Comparison of ENCODE assay signal across 28 cellular contexts in genomic region chr12:20476551-20476950, GRCh38.
"Had no signal": no experiment of that assay in that cellular context is flagged by ENCODE, and none has a peak within 500 bp of the region (broad histone marks: within the 10 kb centered on the region; RNA-seq: fewer than 3 reads in every experiment).

No MANE protein-coding gene starts in this region.

- H3K27ac ChIP-seq: cardiac muscle cell, Peyer's patch, RWPE1, SJCRH30, WERI-Rb-1 had no signal

- H3K4me3 ChIP-seq: cardiac muscle cell, Peyer's patch, SJCRH30 had no signal

- H3K36me3 Mint-ChIP-seq: activated naive CD4-positive, alpha-beta T cell treated with anti-CD3 and anti-CD28 coated beads, Interleukin-2, amount 50 U/mL, for 72 hours had no signal

- H3K27ac Mint-ChIP-seq: activated CD8-positive, alpha-beta T cell treated with anti-CD3 and anti-CD28 coated beads, Interleukin-2, amount 10 ng/mL, durations not matched to agents 7 days and 5 days; activated naive CD4-positive, alpha-beta T cell treated with anti-CD3 and anti-CD28 coated beads, Interleukin-2, amount 50 U/mL, for 72 hours; activated naive CD8-positive, alpha-beta T cell treated with anti-CD3 and anti-CD28 coated beads, Interleukin-2, amount 50 U/mL, for 24 hours had no signal

- H3K9me3 Mint-ChIP-seq: activated naive CD4-positive, alpha-beta T cell treated with anti-CD3 and anti-CD28 coated beads, Interleukin-2, amount 50 U/mL, for 72 hours; activated naive CD8-positive, alpha-beta T cell treated with anti-CD3 and anti-CD28 coated beads, Interleukin-2, amount 50 U/mL, for 24 hours had no signal

- H3K4me1 ChIP-seq: Peyer's patch, SJCRH30 had no signal

- H3K36me3 ChIP-seq: brain microvascular endothelial cell, cardiac muscle cell, Peyer's patch, SJCRH30, WERI-Rb-1 had no signal

- H3K27me3 ChIP-seq: brain microvascular endothelial cell, cardiac muscle cell, Peyer's patch, SJCRH30 had no signal

- H3K4me3 Mint-ChIP-seq: activated CD8-positive, alpha-beta T cell treated with anti-CD3 and anti-CD28 coated beads, Interleukin-2, amount 10 ng/mL, durations not matched to agents 7 days and 5 days; activated naive CD8-positive, alpha-beta T cell treated with anti-CD3 and anti-CD28 coated beads, Interleukin-2, amount 50 U/mL, for 24 hours had no signal

- H3K4me1 Mint-ChIP-seq: activated naive CD8-positive, alpha-beta T cell treated with anti-CD3 and anti-CD28 coated beads, Interleukin-2, amount 50 U/mL, for 24 hours had no signal

- H3K27me3 Mint-ChIP-seq: activated naive CD8-positive, alpha-beta T cell treated with anti-CD3 and anti-CD28 coated beads, Interleukin-2, amount 50 U/mL, for 24 hours had no signal

- DNase-seq: activated CD4-positive, alpha-beta T cell treated with anti-CD3 and anti-CD28 coated beads for 4 hours; activated CD4-positive, alpha-beta T cell treated with anti-CD3 and anti-CD28 coated beads, Interleukin-2, amount 50 U/mL, for 4 hours; activated CD8-positive, alpha-beta memory T cell treated with anti-CD3 and anti-CD28 coated beads, Interleukin-2, amount 50 U/mL, for 48 hours; activated CD8-positive, alpha-beta T cell treated with anti-CD3 and anti-CD28 coated beads, Interleukin-2, amount 10 ng/mL, durations not matched to agents 7 days and 5 days; activated naive CD4-positive, alpha-beta T cell treated with Interleukin-2 at 50 U/mL for 16 hours; activated naive CD8-positive, alpha-beta T cell treated with anti-CD3 and anti-CD28 coated beads, Interleukin-2, amount 50 U/mL, for 24 hours; activated T-cell treated with anti-CD3 and anti-CD28 coated beads, Interleukin-2, amount 50 U/mL, for 1 hour; amniotic stem cell; brain microvascular endothelial cell; Kasumi-1; KBM-7; NCI-H1048; NCI-H146; NCI-H187 treated with DMSO at 0.1 percent for 48 hours; NCI-H2081 treated with DMSO at 0.1 percent for 48 hours; NCI-H446; NCI-H748 treated with DMSO at 0.1 percent for 48 hours; NK-92 treated with Interleukin-12 subunit alpha and Interleukin-12 subunit beta, amount 100 ng/mL, for 24 hours; OCI-M1; Peyer's patch; Right ventricle myocardium superior; SJCRH30; SK-N-SH; T-helper 1 cell; WERI-Rb-1 had no signal
